In genomic region chr1:225914391-225914790, GRCh38 we compare ENCODE assay signal across 30 cellular contexts. TPM values are rescaled to one million over a fixed set of nuclear protein-coding genes. Genes with fewer than 3 reads are reported as not detected.
"Had no signal": no experiment of that assay in that cellular context is flagged by ENCODE, and none has a peak within 500 bp of the region (broad histone marks: within the 10 kb centered on the region; RNA-seq: fewer than 3 reads in every experiment).

No MANE protein-coding gene starts in this region.

- DNase-seq: activated CD4-positive, alpha-beta T cell treated with anti-CD3 and anti-CD28 coated beads for 36 hours; activated CD4-positive, alpha-beta T cell treated with anti-CD3 and anti-CD28 coated beads, Interleukin-2, amount 10 ng/mL, durations not matched to agents 7 days and 5 days; activated CD4-positive, alpha-beta T cell treated with anti-CD3 and anti-CD28 coated beads, Interleukin-2, amount 50 U/mL, for 48 hours; activated CD8-positive, alpha-beta T cell treated with anti-CD3 and anti-CD28 coated beads, Interleukin-2, amount 10 ng/mL, durations not matched to agents 7 days and 5 days; activated naive CD4-positive, alpha-beta T cell treated with anti-CD3 and anti-CD28 coated beads, Interleukin-2, amount 10 ng/mL, durations not matched to agents 7 days and 5 days; activated naive CD8-positive, alpha-beta T cell treated with anti-CD3 and anti-CD28 coated beads, Interleukin-2, amount 50 U/mL, for 24 hours; activated T-cell treated with anti-CD3 and anti-CD28 coated beads for 4 hours; activated T-cell treated with anti-CD3 and anti-CD28 coated beads, Interleukin-2, amount 50 U/mL, for 4 hours; Kasumi-1; KG1; MG63; NCI-H1048; NCI-H1105 treated with DMSO at 0.1 percent for 48 hours; NCI-H1436 treated with DMSO at 0.1 percent for 48 hours; NCI-H1694 treated with DMSO at 0.1 percent for 48 hours; NCI-H2029; NCI-H345; NCI-H524 treated with DMSO at 0.1 percent for 48 hours; Peyer's patch; RPMI8226; SIG-M5; SW 1271; T-helper 1 cell; T-helper 2 cell; T-helper 9 cell had no signal

- H3K27ac ChIP-seq: cardiac muscle cell, Peyer's patch had no signal

- H3K27me3 ChIP-seq: cardiac muscle cell, MG63, Peyer's patch had no signal

- ATAC-seq: activated CD4-positive, alpha-beta T cell treated with anti-CD3 and anti-CD28 coated beads for 36 hours; activated CD4-positive, CD25-positive, alpha-beta regulatory T cell treated with anti-CD3 and anti-CD28 coated beads, Interleukin-2, amount 50 U/mL, for 24 hours; activated CD8-positive, alpha-beta T cell treated with anti-CD3 and anti-CD28 coated beads, Interleukin-2, amount 10 ng/mL, durations not matched to agents 7 days and 5 days; activated naive CD8-positive, alpha-beta T cell treated with anti-CD3 and anti-CD28 coated beads, Interleukin-2, amount 50 U/mL, for 24 hours; activated T-cell treated with anti-CD3 and anti-CD28 coated beads, Interleukin-2, amount 50 U/mL, for 4 hours had no signal

- H3K4me3 ChIP-seq: cardiac muscle cell, MG63, Peyer's patch had no signal

- H3K9me3 ChIP-seq: MG63, Peyer's patch had no signal

RNA-seq across cellular contexts. Expression of gene LEFTY1, which starts 25.4 kb away (rescaled TPM):
- total RNA-seq: activated CD4-positive, alpha-beta T cell treated with anti-CD3 and anti-CD28 coated beads for 36 hours; activated CD4-positive, alpha-beta T cell treated with anti-CD3 and anti-CD28 coated beads, Interleukin-2, amount 10 ng/mL, durations not matched to agents 7 days and 5 days; activated CD8-positive, alpha-beta T cell treated with anti-CD3 and anti-CD28 coated beads, Interleukin-2, amount 10 ng/mL, durations not matched to agents 7 days and 5 days; activated T-helper 1 cell treated with anti-CD3 and anti-CD28 coated beads, Interleukin-12 subunit alpha, Interleukin-12 subunit beta, Interleukin-2, Interleukin-4 antibody, amounts not matched to agents 30 ng/mL and 10 ng/mL and 1 ng/mL, durations not matched to agents 14 hours and 24 hours and 36 hours; NCI-H460; SK-MEL-5 had no signal
- polyA plus RNA-seq: cardiac muscle cell had no signal

RNA-seq across cellular contexts. Expression of gene LEFTY2, which starts 26.6 kb away (rescaled TPM):
- total RNA-seq: activated CD4-positive, alpha-beta T cell treated with anti-CD3 and anti-CD28 coated beads for 36 hours; activated CD4-positive, alpha-beta T cell treated with anti-CD3 and anti-CD28 coated beads, Interleukin-2, amount 10 ng/mL, durations not matched to agents 7 days and 5 days; activated CD8-positive, alpha-beta T cell treated with anti-CD3 and anti-CD28 coated beads, Interleukin-2, amount 10 ng/mL, durations not matched to agents 7 days and 5 days; activated T-cell treated with anti-CD3 and anti-CD28 coated beads, Interleukin-2, amount 50 U/mL, for 4 hours; activated T-helper 1 cell treated with anti-CD3 and anti-CD28 coated beads, Interleukin-12 subunit alpha, Interleukin-12 subunit beta, Interleukin-2, Interleukin-4 antibody, amounts not matched to agents 30 ng/mL and 10 ng/mL and 1 ng/mL, durations not matched to agents 14 hours and 24 hours and 36 hours; NCI-H460; Peyer's patch; SK-MEL-5 had no signal
